Comparison of ENCODE assay signal across 21 cellular contexts in the genomic region with DNA sequence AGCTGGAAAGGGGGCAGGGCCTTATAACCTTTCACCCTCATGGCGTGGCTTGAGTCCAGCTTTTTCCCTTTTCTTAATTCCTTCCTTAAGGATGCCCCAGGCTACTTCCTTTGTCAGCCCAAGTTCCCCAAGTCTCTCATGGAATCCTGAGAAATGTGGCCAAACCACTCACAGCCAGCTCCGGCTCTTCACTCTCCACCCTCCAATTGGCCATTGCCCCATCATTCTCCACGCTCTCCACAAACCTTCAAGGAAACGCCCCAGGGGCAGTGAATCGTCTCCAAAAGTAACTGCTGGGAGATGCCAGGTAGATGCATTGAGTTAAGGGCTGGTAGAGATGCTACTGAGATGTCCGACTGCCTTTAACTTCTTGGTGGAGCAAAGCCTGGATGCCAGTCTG.
DNase-seq lines count a peak whose midpoint lies in the region; ATAC-seq, FAIRE-seq and TF ChIP-seq lines count a peak whose summit lies in the region.
"Had no signal": no experiment of that assay in that cellular context is flagged by ENCODE, and none has a peak within 500 bp of the region (broad histone marks: within the 10 kb centered on the region; RNA-seq: fewer than 3 reads in every experiment).

No MANE protein-coding gene starts in this region.

- H3K4ac ChIP-seq in trophoblast cell (ENCODE audit: low read depth, low read length): no peak overlapping the region

- no TSS peak for BruUV-seq in MCF 10A (replicated peaks; lab: Mats Ljungman, UMichigan)
- no TSS peak for BruUV-seq in mammary epithelial cell (replicated peaks; lab: Mats Ljungman, UMichigan)
- BruUV-seq in endothelial cell of umbilical vein (replicated peaks; lab: Mats Ljungman, UMichigan): no TSS peak

- WGBS in mammary epithelial cell (ENCODE audit: low coverage, missing lambda C conversion rate): 53% methylated on average over 6 of the region's 6 CpGs
- no CpG with 5 or more reads among the region's 6 CpGs for WGBS in trophoblast cell (ENCODE audit: extremely low coverage, insufficient coverage, insufficient read length)

- TF ChIP-seq POLR2A in endothelial cell of umbilical vein (IDR thresholded peaks at IDR 0.05; ENCODE audit: low read depth, low read length) (peak; percentile 15), H54 (IDR thresholded peaks at IDR 0.05; ENCODE audit: low read depth, low read length) (no peak)

- no peak overlapping the region for H3K27ac ChIP-seq in mammary epithelial cell (ENCODE audit: insufficient read depth, low read depth, low read length)
- H3K27ac ChIP-seq in endothelial cell of umbilical vein (ENCODE audit: insufficient read depth, low read depth, low read length): no peak overlapping the region
- no peak overlapping the region for H3K27ac ChIP-seq in trophoblast cell (ENCODE audit: low read depth, low read length)
- H3K27ac ChIP-seq: 22Rv1 had no signal

- H3K4me2 ChIP-seq in mammary epithelial cell (ENCODE audit: insufficient read depth, low read depth, low read length): no peak overlapping the region
- no peak overlapping the region for H3K4me2 ChIP-seq in endothelial cell of umbilical vein (ENCODE audit: insufficient read depth, low read length)
- no peak overlapping the region for H3K4me2 ChIP-seq in trophoblast cell (ENCODE audit: low read length)

- no peaks in the 10 kb centered on the region for H3K9me1 ChIP-seq in endothelial cell of umbilical vein (replicated peaks; ENCODE audit: control insufficient read depth, extremely low read depth, insufficient read depth, low read length)

- no peaks in the 10 kb centered on the region for H4K20me1 ChIP-seq in mammary epithelial cell (ENCODE audit: insufficient read depth, low read length)
- no peaks in the 10 kb centered on the region for H4K20me1 ChIP-seq in endothelial cell of umbilical vein (replicated peaks; ENCODE audit: control insufficient read depth, extremely low read depth, insufficient read depth, low read length)

- H3K9me3 ChIP-seq in mammary epithelial cell (replicated peaks; ENCODE audit: insufficient read depth, low read length) (no peaks in the 10 kb centered on the region), endothelial cell of umbilical vein (replicated peaks; ENCODE audit: control insufficient read depth, insufficient read depth, low read length) (no peaks in the 10 kb centered on the region), trophoblast cell (ENCODE audit: insufficient read depth, low read depth, low read length) (no peaks in the 10 kb centered on the region)

- no peak overlapping the region for H4K8ac ChIP-seq in trophoblast cell (ENCODE audit: low read depth, low read length)

- no peaks in the 10 kb centered on the region for H3K9me3 Mint-ChIP-seq in MCF 10A (ENCODE audit: unreplicated experiment)
- H3K9me3 Mint-ChIP-seq: CD8-positive, alpha-beta T cell had no signal

- H2AK5ac ChIP-seq in trophoblast cell (ENCODE audit: low read length): no peak overlapping the region

- peaks cover 32% of the 10 kb centered on the region for H3K36me3 Mint-ChIP-seq in MCF 10A (ENCODE audit: insufficient read depth, unreplicated experiment)
- H3K36me3 Mint-ChIP-seq: CD8-positive, alpha-beta T cell had no signal

- POLR2A ChIA-PET in MCF 10A (lab: Yijun Ruan, JAX) (interaction anchor here (0.7 to 7.1 kb wide), 3 partner anchors 66 to 220 kb away, joined by 3 to 111 read pairs (median 21); a partner anchor contains a TSS), endothelial cell of umbilical vein (lab: Charles Lee) (no interaction called here)

- no peak overlapping the region for H3K4me3 ChIP-seq in mammary epithelial cell (replicated peaks in 1 of 3; ENCODE audit: insufficient read depth in 1 of 3, low read depth in 2 of 3, low read length in 3 of 3)
- no peak overlapping the region for H3K4me3 ChIP-seq in endothelial cell of umbilical vein (replicated peaks in 1 of 3; ENCODE audit: insufficient read depth in 1 of 3, low read depth in 1 of 3, low read length in 3 of 3)
- H3K4me3 ChIP-seq in trophoblast cell (ENCODE audit: low read depth, low read length): no peak overlapping the region

- H3K9ac ChIP-seq in mammary epithelial cell (ENCODE audit: insufficient read depth, low read length) (no peak overlapping the region), endothelial cell of umbilical vein (replicated peaks; ENCODE audit: extremely low read depth, insufficient read depth, low read length) (no peak overlapping the region), trophoblast cell (ENCODE audit: low read length) (no peak overlapping the region)

- DNase-seq in MCF 10A (ENCODE audit: unreplicated experiment) (peak; percentile 21), mammary epithelial cell (no peak), endothelial cell of umbilical vein (ENCODE audit: low read depth, low spot score) (no peak), trophoblast cell (peak; percentile 91 to 98), NCI-H82 treated with DMSO at 0.1 percent for 48 hours (lab: John Stamatoyannopoulos, UW; ENCODE audit: unreplicated experiment) (no peak), H54 (ENCODE audit: insufficient read length, low spot score) (no peak), NCI-H2171 (lab: John Stamatoyannopoulos, UW) (no peak)
- DNase-seq: ACHN; AML-193; CD8-positive, alpha-beta T cell; H7; Karpas-422; MM.1S; NCI-H1048; NCI-H1417 treated with DMSO at 0.1 percent for 48 hours; NCI-H187; NCI-H2107; NCI-H510A; Right ventricle myocardium superior had no signal

- peak overlapping the region; percentile 41 for H3K27ac Mint-ChIP-seq in MCF 10A (ENCODE audit: low read depth, unreplicated experiment)
- H3K27ac Mint-ChIP-seq: CD8-positive, alpha-beta T cell had no signal

- no peak overlapping the region for H3K4me3 Mint-ChIP-seq in MCF 10A (ENCODE audit: unreplicated experiment)
- H3K4me3 Mint-ChIP-seq: CD8-positive, alpha-beta T cell had no signal

- CTCF ChIA-PET in MCF 10A (lab: Yijun Ruan, JAX) (interaction anchor here (0.6 to 18.3 kb wide), 17 partner anchors 8 to 1184 kb away, joined by 3 to 688 read pairs (median 4); a partner anchor contains a TSS), mammary epithelial cell (lab: Charles Lee; ENCODE audit: low non-redundant PET) (no interaction called here), endothelial cell of umbilical vein (lab: Charles Lee) (interaction anchor here (1.3 to 13.9 kb wide), 5 partner anchors 17 to 218 kb away, joined by 4 to 289 read pairs (median 6); a partner anchor contains a TSS)

- H3K4me1 ChIP-seq in mammary epithelial cell (ENCODE audit: insufficient read depth, low read length) (no peaks in the 10 kb centered on the region), endothelial cell of umbilical vein (ENCODE audit: control insufficient read depth, extremely low read depth, insufficient read depth, low read length) (peaks cover 5% of the 10 kb centered on the region), trophoblast cell (ENCODE audit: control insufficient read depth in 1 of 2, insufficient read depth in 2 of 2, low read length in 2 of 2) (peaks cover 5 to 9% of the 10 kb centered on the region in 2 experiments)

- H2BK120ac ChIP-seq in trophoblast cell (ENCODE audit: insufficient read depth, low read length, poor library complexity): no peak overlapping the region

- no peak for TF ChIP-seq CTCF in MCF 10A (IDR thresholded peaks at IDR 0.05; ENCODE audit: unreplicated experiment)
- TF ChIP-seq CTCF in mammary epithelial cell (conservative IDR thresholded peaks at IDR 0.05 in 1 of 2, IDR thresholded peaks at IDR 0.05 in 1 of 2; ENCODE audit: extremely low read depth in 1 of 2, insufficient read depth in 1 of 2, low read depth in 1 of 2, low read length in 2 of 2): no peak
- TF ChIP-seq CTCF in endothelial cell of umbilical vein (IDR thresholded peaks at IDR 0.05; ENCODE audit: extremely low read depth in 1 of 2, insufficient read depth in 1 of 2, low read depth in 1 of 2, low read length in 2 of 2): no peak

- dilution Hi-C loops in mammary epithelial cell (cut with HindIII; ENCODE audit: low sequenced_read_pairs): no loop called here
- dilution Hi-C loops in endothelial cell of umbilical vein (cut with MboI; ENCODE audit: extremely low pct_ligation_motif_present, low sequenced_read_pairs): no loop called here

- no peak overlapping the region for H3K23ac ChIP-seq in trophoblast cell (ENCODE audit: low read length)

- in situ Hi-C loops in mammary epithelial cell (cut with MboI; ENCODE audit: low sequenced_read_pairs in 2 of 2): loop anchor here (5.0 to 10.0 kb wide), 2 partner anchors 223 to 230 kb away; no protein-coding TSS in a partner anchor

- H4K12ac ChIP-seq in trophoblast cell (ENCODE audit: low read depth, low read length): no peak overlapping the region

- intact Hi-C loops in MCF 10A (cut with micrococcal nuclease) (loop anchor here (5.0 to 10.0 kb wide), 3 partner anchors 108 to 1220 kb away; no protein-coding TSS in a partner anchor), mammary epithelial cell (cut with micrococcal nuclease) (loop anchor here (5.0 to 10.0 kb wide), 2 partner anchors 630 to 1183 kb away; no protein-coding TSS in a partner anchor), endothelial cell of umbilical vein (cut with micrococcal nuclease) (no loop called here)

- H3K18ac ChIP-seq in trophoblast cell (ENCODE audit: low read length): no peak overlapping the region

- H3K79me1 ChIP-seq in trophoblast cell (ENCODE audit: low read length): no peaks in the 10 kb centered on the region

- no peak for ATAC-seq in HG03378 (IDR thresholded peaks at IDR 0.05; ENCODE audit: unreplicated experiment)
- ATAC-seq: CD8-positive, alpha-beta T cell had no signal

- H3K4me1 Mint-ChIP-seq in MCF 10A (ENCODE audit: insufficient read depth, unreplicated experiment): no peaks in the 10 kb centered on the region

- no peak overlapping the region for H3K14ac ChIP-seq in trophoblast cell (ENCODE audit: low read length)

- H3K79me2 ChIP-seq in mammary epithelial cell (ENCODE audit: insufficient read depth, low read length) (no peaks in the 10 kb centered on the region), endothelial cell of umbilical vein (ENCODE audit: control insufficient read depth, insufficient read depth, low read length) (no peaks in the 10 kb centered on the region), trophoblast cell (ENCODE audit: control insufficient read depth, insufficient read depth, low read length, poor library complexity) (no peaks in the 10 kb centered on the region)

- H3K27me3 Mint-ChIP-seq in MCF 10A (ENCODE audit: insufficient read depth, unreplicated experiment): peaks cover 8% of the 10 kb centered on the region

- no peak overlapping the region for H2BK12ac ChIP-seq in trophoblast cell (ENCODE audit: low read length)

- H2BK5ac ChIP-seq in trophoblast cell (ENCODE audit: low read depth, low read length, poor library complexity): no peak overlapping the region

- H3K36me3 ChIP-seq in mammary epithelial cell (ENCODE audit: insufficient read depth, low read length) (peaks cover 9% of the 10 kb centered on the region), endothelial cell of umbilical vein (ENCODE audit: control insufficient read depth in 2 of 2, extremely low read depth in 1 of 2, insufficient read depth in 2 of 2, low read length in 2 of 2) (peaks cover 14 to 32% of the 10 kb centered on the region in 2 experiments), trophoblast cell (ENCODE audit: control insufficient read depth in 1 of 2, insufficient read depth in 2 of 2, low read length in 2 of 2) (peaks cover 25 to 30% of the 10 kb centered on the region in 2 experiments)

- H4K91ac ChIP-seq in trophoblast cell (ENCODE audit: low read depth, low read length): no peak overlapping the region

- H2AFZ ChIP-seq in mammary epithelial cell (ENCODE audit: low read depth, low read length) (no peak overlapping the region), endothelial cell of umbilical vein (ENCODE audit: low read depth, low read length) (no peak overlapping the region), trophoblast cell (ENCODE audit: insufficient read depth, low read length, poor library complexity) (no peak overlapping the region)

- FAIRE-seq in endothelial cell of umbilical vein (lab: Jason Lieb, UNC): no peak
- no peak for FAIRE-seq in H54 (lab: Jason Lieb, UNC)

- H3K27me3 ChIP-seq in mammary epithelial cell (ENCODE audit: insufficient read depth, low read length) (no peaks in the 10 kb centered on the region), endothelial cell of umbilical vein (ENCODE audit: control insufficient read depth in 2 of 2, insufficient read depth in 2 of 2, low read length in 2 of 2) (no peaks in the 10 kb centered on the region), trophoblast cell (ENCODE audit: insufficient read depth, low read length) (no peaks in the 10 kb centered on the region)

Comparison
In these comparisons a context has a peak if more than half of its experiments do, and no peak if none do; other contexts are left out.
1. DNase-seq: peak in MCF 10A (single experiment) and trophoblast cell (2 of 2); none in mammary epithelial cell (single experiment), endothelial cell of umbilical vein (single experiment), NCI-H82 treated with DMSO at 0.1 percent for 48 hours (single experiment), H54 (single experiment) and NCI-H2171 (single experiment).